In the genomic region with DNA sequence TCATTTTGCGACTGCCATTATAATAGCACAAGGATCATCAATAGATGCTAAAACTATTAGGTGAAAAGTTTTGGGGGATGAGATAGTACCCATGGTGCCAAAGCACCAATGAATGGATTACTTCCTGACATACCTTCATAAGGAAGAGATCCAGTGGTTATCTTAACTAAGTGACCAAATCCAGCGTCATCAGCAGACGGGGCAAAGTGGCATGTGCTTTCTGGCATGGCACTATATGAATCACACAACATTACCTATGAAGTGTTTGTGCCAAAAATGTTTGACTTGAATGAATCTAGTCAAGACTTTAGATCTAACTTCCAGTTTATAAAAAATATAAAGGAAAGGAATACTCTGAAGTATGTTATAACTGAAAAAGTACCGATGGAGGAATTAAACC, we compare ENCODE assay signal across 3 cellular contexts.
TF ChIP-seq lines count a peak whose summit lies in the region.

No MANE protein-coding gene starts in this region.

TF ChIP-seq in liver, 16 proteins besides CTCF, POLR2A, EP300 and RAD21:
- TF ChIP-seq YY1 (IDR thresholded peaks at IDR 0.05) (peak; percentile 17), HNF4A (conservative IDR thresholded peaks at IDR 0.05) (peak in 1 of 2 donors; percentile 9), ATF3 (IDR thresholded peaks at IDR 0.05) (no peak)

TF ChIP-seq in HepG2, 621 proteins besides CTCF, POLR2A, EP300 and RAD21:
- TF ChIP-seq DNMT1 (CRISPR knock-in tag; IDR thresholded peaks at IDR 0.05) (no peak), SP140L (CRISPR knock-in tag; IDR thresholded peaks at IDR 0.05; ENCODE audit: borderline replicate concordance) (no peak), BRCA1 (CRISPR knock-in tag; IDR thresholded peaks at IDR 0.05) (no peak), ZNF510 (CRISPR knock-in tag; IDR thresholded peaks at IDR 0.05; ENCODE audit: low read depth) (no peak), NR2F2 (IDR thresholded peaks at IDR 0.05; ENCODE audit: borderline replicate concordance, low read depth) (no peak), MIER3 (CRISPR knock-in tag; IDR thresholded peaks at IDR 0.05; ENCODE audit: borderline replicate concordance) (no peak), HDAC1 (CRISPR knock-in tag; IDR thresholded peaks at IDR 0.05) (no peak), SMAD3 (CRISPR knock-in tag; IDR thresholded peaks at IDR 0.05) (no peak), DDIT3 (CRISPR knock-in tag; IDR thresholded peaks at IDR 0.05) (no peak), U2AF2 (IDR thresholded peaks at IDR 0.05; ENCODE audit: low read depth, low read length) (no peak), KDM6A (CRISPR knock-in tag; IDR thresholded peaks at IDR 0.05; ENCODE audit: low read depth) (no peak), PHF21A (CRISPR knock-in tag; IDR thresholded peaks at IDR 0.05) (no peak)
- TF ChIP-seq, protein P1, sequence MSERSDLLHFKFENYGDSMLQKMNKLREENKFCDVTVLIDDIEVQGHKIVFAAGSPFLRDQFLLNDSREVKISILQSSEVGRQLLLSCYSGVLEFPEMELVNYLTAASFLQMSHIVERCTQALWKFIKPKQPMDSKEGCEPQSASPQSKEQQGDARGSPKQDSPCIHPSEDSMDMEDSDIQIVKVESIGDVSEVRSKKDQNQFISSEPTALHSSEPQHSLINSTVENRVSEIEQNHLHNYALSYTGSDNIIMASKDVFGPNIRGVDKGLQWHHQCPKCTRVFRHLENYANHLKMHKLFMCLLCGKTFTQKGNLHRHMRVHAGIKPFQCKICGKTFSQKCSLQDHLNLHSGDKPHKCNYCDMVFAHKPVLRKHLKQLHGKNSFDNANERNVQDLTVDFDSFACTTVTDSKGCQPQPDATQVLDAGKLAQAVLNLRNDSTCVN (CRISPR knock-in tag; IDR thresholded peaks at IDR 0.05; ENCODE audit: borderline replicate concordance): no peak

TF ChIP-seq in SK-N-SH treated with all-trans-retinoic acid at 6 μM for 48 hours, 23 proteins besides CTCF, POLR2A, EP300 and RAD21:
- TF ChIP-seq ZFP30 (CRISPR knock-in tag; IDR thresholded peaks at IDR 0.05): no peak
- TF ChIP-seq TOX (CRISPR knock-in tag; IDR thresholded peaks at IDR 0.05; ENCODE audit: borderline replicate concordance): no peak
- no peak for TF ChIP-seq ZNF565 (CRISPR knock-in tag; conservative IDR thresholded peaks at IDR 0.05; ENCODE audit: low read depth)
- TF ChIP-seq ZNF70 (CRISPR knock-in tag; IDR thresholded peaks at IDR 0.05): no peak
- TF ChIP-seq PATZ1 (CRISPR knock-in tag; IDR thresholded peaks at IDR 0.05; ENCODE audit: borderline replicate concordance): no peak
- no peak for TF ChIP-seq ZNF8 (CRISPR knock-in tag; IDR thresholded peaks at IDR 0.05)
- no peak for TF ChIP-seq ISL1 (CRISPR knock-in tag; IDR thresholded peaks at IDR 0.05)
- no peak for TF ChIP-seq ARNTL (CRISPR knock-in tag; IDR thresholded peaks at IDR 0.05; ENCODE audit: borderline replicate concordance, low read depth)
- TF ChIP-seq OSR1 (CRISPR knock-in tag; IDR thresholded peaks at IDR 0.05): no peak
